In the genomic region with DNA sequence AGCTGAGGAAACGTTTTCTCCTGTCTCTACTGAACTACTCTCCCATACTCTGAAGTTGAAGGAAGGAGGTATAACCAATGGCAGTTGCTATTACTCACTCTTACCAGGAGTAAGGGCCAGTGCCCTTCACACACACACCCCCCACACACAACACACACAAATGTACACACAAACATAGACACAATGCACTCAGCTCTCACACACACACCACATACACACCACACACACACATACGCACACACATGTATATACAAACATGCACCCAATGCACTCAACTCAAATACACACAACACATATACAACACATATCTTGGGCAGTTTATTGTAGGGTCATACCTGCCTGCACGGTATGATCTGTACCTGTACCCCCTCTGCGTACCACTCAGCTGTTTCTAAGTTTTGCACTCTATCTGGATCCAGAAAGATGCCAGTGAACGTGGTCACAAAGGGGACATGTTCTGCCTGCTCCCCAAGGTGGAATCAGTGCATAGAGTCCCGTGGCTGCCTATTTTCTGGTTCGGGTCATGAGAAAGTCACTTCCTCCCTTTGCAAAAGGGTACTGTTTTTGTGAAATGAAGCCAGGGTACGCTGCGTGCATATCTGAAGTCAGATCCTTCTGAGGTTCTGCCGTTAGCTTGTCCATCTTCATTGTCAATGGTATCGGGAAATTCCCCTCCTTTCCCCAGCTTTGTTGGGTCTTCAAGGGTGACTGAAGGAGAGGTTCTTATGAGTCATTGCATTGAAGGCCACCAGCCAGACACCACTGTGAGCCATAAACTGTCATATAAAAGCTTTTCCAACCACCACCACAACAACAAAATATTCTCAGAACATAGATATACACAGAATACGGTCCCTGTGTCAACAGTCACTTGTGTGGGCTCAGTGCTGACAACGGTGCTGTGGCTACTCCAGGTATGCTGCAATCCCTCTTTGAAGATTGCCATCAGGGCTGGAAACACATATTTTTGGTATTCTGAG, we compare ENCODE assay signal across 8 cellular contexts.
DNase-seq lines count a peak whose midpoint lies in the region; ATAC-seq and TF ChIP-seq lines count a peak whose summit lies in the region.

No MANE protein-coding gene starts in this region.

- no peak for DNase-seq in CD8-positive, alpha-beta T cell
- peak; percentile 61 for DNase-seq in activated CD8-positive, alpha-beta T cell treated with anti-CD3 and anti-CD28 coated beads for 36 hours
- DNase-seq in MV-4-11 (lab: John Stamatoyannopoulos, UW) (no peak), posterior cingulate gyrus (no peak), mesothelial cell of epicardium (ENCODE audit: low spot score in 2 of 2, unreplicated experiment in 2 of 2) (no peak), esophagus muscularis mucosa (ENCODE audit: extremely low spot score) (no peak)

- H3K36me3 Mint-ChIP-seq in CD8-positive, alpha-beta T cell = no peaks in the 10 kb centered on the region
- H3K36me3 Mint-ChIP-seq in activated CD8-positive, alpha-beta T cell treated with anti-CD3 and anti-CD28 coated beads for 36 hours (ENCODE audit: low read depth) = no peaks in the 10 kb centered on the region
- peaks cover 4% of the 10 kb centered on the region for H3K36me3 Mint-ChIP-seq in mesothelial cell of epicardium

- TF ChIP-seq EP300 in esophagus muscularis mucosa (IDR thresholded peaks at IDR 0.05) = no peak

- H3K27ac Mint-ChIP-seq in CD8-positive, alpha-beta T cell = no peak overlapping the region
- H3K27ac Mint-ChIP-seq in activated CD8-positive, alpha-beta T cell treated with anti-CD3 and anti-CD28 coated beads for 36 hours = peak overlapping the region; percentile 48
- H3K27ac Mint-ChIP-seq in mesothelial cell of epicardium = no peak overlapping the region

- no peak overlapping the region for H3K4me3 Mint-ChIP-seq in CD8-positive, alpha-beta T cell
- no peak overlapping the region for H3K4me3 Mint-ChIP-seq in activated CD8-positive, alpha-beta T cell treated with anti-CD3 and anti-CD28 coated beads for 36 hours
- H3K4me3 Mint-ChIP-seq in mesothelial cell of epicardium = no peak overlapping the region

- WGBS in esophagus muscularis mucosa = 90% methylated on average over 12 of the region's 13 CpGs

- H3K4me1 ChIP-seq in CD8-positive, alpha-beta T cell (ENCODE audit: insufficient read depth, low read length) = peaks cover 7% of the 10 kb centered on the region
- H3K4me1 ChIP-seq in esophagus muscularis mucosa = peaks cover 6 to 27% (median 19%) of the 10 kb centered on the region in 4 donors

- ATAC-seq in CD8-positive, alpha-beta T cell = peak; percentile 46
- ATAC-seq in GM19023 (IDR thresholded peaks at IDR 0.05; ENCODE audit: unreplicated experiment) (peak; percentile 64), HG03060 (IDR thresholded peaks at IDR 0.05; ENCODE audit: low read depth, unreplicated experiment) (peak; percentile 30)
- peak; percentile 81 for ATAC-seq in activated CD8-positive, alpha-beta T cell treated with anti-CD3 and anti-CD28 coated beads for 36 hours

- H3K9me3 ChIP-seq in CD8-positive, alpha-beta T cell (ENCODE audit: low read length) = no peaks in the 10 kb centered on the region
- H3K9me3 ChIP-seq in esophagus muscularis mucosa = no peaks in the 10 kb centered on the region

- TF ChIP-seq CTCF in CD8-positive, alpha-beta T cell (IDR thresholded peaks at IDR 0.05) = no peak
- no peak for TF ChIP-seq CTCF in activated CD8-positive, alpha-beta T cell treated with anti-CD3 and anti-CD28 coated beads for 36 hours (IDR thresholded peaks at IDR 0.05)
- TF ChIP-seq CTCF in mesothelial cell of epicardium (IDR thresholded peaks at IDR 0.05; ENCODE audit: unreplicated experiment) (no peak), esophagus muscularis mucosa (IDR thresholded peaks at IDR 0.05) (no peak)

- intact Hi-C loops in CD8-positive, alpha-beta T cell (cut with DNase I, micrococcal nuclease) = no loop called here
- intact Hi-C loops in activated CD8-positive, alpha-beta T cell treated with anti-CD3 and anti-CD28 coated beads for 36 hours (cut with micrococcal nuclease) = no loop called here
- intact Hi-C loops in posterior cingulate gyrus (cut with DNase I) = no loop called here
- intact Hi-C loops in esophagus muscularis mucosa (cut with DNase I) = no loop called here

- peaks cover 25% of the 10 kb centered on the region for H3K4me1 Mint-ChIP-seq in CD8-positive, alpha-beta T cell (ENCODE audit: low read depth)
- H3K4me1 Mint-ChIP-seq in activated CD8-positive, alpha-beta T cell treated with anti-CD3 and anti-CD28 coated beads for 36 hours (ENCODE audit: low read depth) = peaks cover 40% of the 10 kb centered on the region
- peaks cover 9% of the 10 kb centered on the region for H3K4me1 Mint-ChIP-seq in mesothelial cell of epicardium

- no peaks in the 10 kb centered on the region for H3K9me3 Mint-ChIP-seq in CD8-positive, alpha-beta T cell
- H3K9me3 Mint-ChIP-seq in activated CD8-positive, alpha-beta T cell treated with anti-CD3 and anti-CD28 coated beads for 36 hours = no peaks in the 10 kb centered on the region
- H3K9me3 Mint-ChIP-seq in mesothelial cell of epicardium = peaks cover 4% of the 10 kb centered on the region

- no peak overlapping the region for H3K4me3 ChIP-seq in CD8-positive, alpha-beta T cell (ENCODE audit: low read depth, low read length)
- no peak overlapping the region for H3K4me3 ChIP-seq in esophagus muscularis mucosa

- CTCF ChIA-PET in CD8-positive, alpha-beta T cell (lab: Charles Lee) = interaction anchor here (1.7 kb wide), 1 partner anchor 333 kb away, joined by 5 read pairs; no protein-coding TSS in a partner anchor
- CTCF ChIA-PET in activated CD8-positive, alpha-beta T cell treated with anti-CD3 and anti-CD28 coated beads for 36 hours (lab: Charles Lee) = interaction anchor here (1.5 kb wide), 1 partner anchor 46 kb away, joined by 5 read pairs; no protein-coding TSS in a partner anchor

- no peak overlapping the region for H3K27ac ChIP-seq in CD8-positive, alpha-beta T cell (ENCODE audit: low read depth, low read length)
- no peak overlapping the region for H3K27ac ChIP-seq in esophagus muscularis mucosa (replicated peaks in 1 of 4)

- H3K27me3 ChIP-seq in CD8-positive, alpha-beta T cell (ENCODE audit: insufficient read depth, low read length) = no peaks in the 10 kb centered on the region
- H3K27me3 ChIP-seq in esophagus muscularis mucosa = no peaks in the 10 kb centered on the region

- peaks cover 17% of the 10 kb centered on the region for H3K27me3 Mint-ChIP-seq in CD8-positive, alpha-beta T cell (ENCODE audit: low read depth)
- H3K27me3 Mint-ChIP-seq in activated CD8-positive, alpha-beta T cell treated with anti-CD3 and anti-CD28 coated beads for 36 hours = peaks cover 15% of the 10 kb centered on the region
- no peaks in the 10 kb centered on the region for H3K27me3 Mint-ChIP-seq in mesothelial cell of epicardium (ENCODE audit: low read depth)

- no peaks in the 10 kb centered on the region for H3K36me3 ChIP-seq in CD8-positive, alpha-beta T cell (ENCODE audit: insufficient read depth, low read length)
- H3K36me3 ChIP-seq in esophagus muscularis mucosa = no peaks in the 10 kb centered on the region

- POLR2A ChIA-PET in CD8-positive, alpha-beta T cell (lab: Charles Lee) = interaction anchor here (1.4 kb wide), 1 partner anchor 65 kb away, joined by 3 read pairs; no protein-coding TSS in a partner anchor
- POLR2A ChIA-PET in activated CD8-positive, alpha-beta T cell treated with anti-CD3 and anti-CD28 coated beads for 36 hours (lab: Charles Lee) = interaction anchor here (0.7 kb wide), 1 partner anchor 10 kb away, joined by 3 read pairs; no protein-coding TSS in a partner anchor

- no peak for TF ChIP-seq POLR2A in esophagus muscularis mucosa (IDR thresholded peaks at IDR 0.05; ENCODE audit: low read depth)

Comparison
In these comparisons a context has a peak if more than half of its experiments do, and no peak if none do; other contexts are left out.
1. ATAC-seq: peak in every context shown above with its lines; median percentile 81 in activated CD8-positive, alpha-beta T cell treated with anti-CD3 and anti-CD28 coated beads for 36 hours; 64 in GM19023; 46 in CD8-positive, alpha-beta T cell; 30 in HG03060.